ENCODE assay signal across 22 cellular contexts in genomic region chr5:125720745-125721144, GRCh38.
A peak's percentile ranks its signal among the peaks of the same experiment; 100 is the strongest.
DNase-seq lines count a peak whose midpoint lies in the region; ATAC-seq, FAIRE-seq and TF ChIP-seq lines count a peak whose summit lies in the region.
"Had no signal": no experiment of that assay in that cellular context is flagged by ENCODE, and none has a peak within 500 bp of the region (broad histone marks: within the 10 kb centered on the region; RNA-seq: fewer than 3 reads in every experiment).

No MANE protein-coding gene starts in this region.

- no peaks in the 10 kb centered on the region for H3K79me2 ChIP-seq in SK-N-SH (ENCODE audit: insufficient read depth)
- no peaks in the 10 kb centered on the region for H3K79me2 ChIP-seq in OCI-LY1 (ENCODE audit: insufficient read depth, low read length)
- H3K79me2 ChIP-seq in neural progenitor cell (ENCODE audit: low read depth), result no peaks in the 10 kb centered on the region

- H3K4me2 ChIP-seq in SK-N-SH, result no peak overlapping the region
- no peak overlapping the region for H3K4me2 ChIP-seq in OCI-LY1 (ENCODE audit: low read length)
- peak overlapping the region; percentile 63 for H3K4me2 ChIP-seq in neural progenitor cell
- H3K4me2 ChIP-seq: A549; BLaER1 treated with 17β-estradiol and CSF1 and Interleukin-3, amounts not matched to agents 10 nM and 100 nM had no signal

- no peaks in the 10 kb centered on the region for H3K9me3 ChIP-seq in SK-N-SH
- H3K9me3 ChIP-seq in OCI-LY1 (ENCODE audit: low read length), result no peaks in the 10 kb centered on the region; the same call in 1 of the 2 replicates
- H3K9me3 ChIP-seq in neural progenitor cell (ENCODE audit: low read depth), result no peaks in the 10 kb centered on the region
- H3K9me3 ChIP-seq: A549; BLaER1 treated with 17β-estradiol and CSF1 and Interleukin-3, amounts not matched to agents 10 nM and 100 nM; Caco-2 had no signal

- peak in 1 of 2 experiments; percentile 86; a peak in 2 of 4 replicates for TF ChIP-seq EP300 in SK-N-SH (IDR thresholded peaks at IDR 0.05; ENCODE audit: borderline replicate concordance in 1 of 2, low read depth in 1 of 2, low read length in 1 of 2)

- peaks cover 58% of the 10 kb centered on the region for H3K4me1 Mint-ChIP-seq in neural progenitor cell
- H3K4me1 Mint-ChIP-seq: B cell had no signal

- no peak overlapping the region for H3K4me3 Mint-ChIP-seq in neural progenitor cell
- H3K4me3 Mint-ChIP-seq: B cell; CD4-positive, alpha-beta T cell; CD8-positive, alpha-beta T cell had no signal

- POLR2A ChIA-PET in SK-N-SH (lab: Yijun Ruan, JAX), result no interaction called here

- 87% methylated on average over 2 of the region's 2 CpGs for WGBS in SK-N-SH (ENCODE audit: low lambda C conversion rate)

- peaks cover 1% of the 10 kb centered on the region for H3K36me3 Mint-ChIP-seq in neural progenitor cell
- H3K36me3 Mint-ChIP-seq: CD8-positive, alpha-beta T cell had no signal

- H3K27me3 Mint-ChIP-seq in neural progenitor cell (ENCODE audit: insufficient read depth, low read depth), result no peaks in the 10 kb centered on the region
- H3K27me3 Mint-ChIP-seq: CD4-positive, alpha-beta T cell had no signal

- TF ChIP-seq RAD21 in SK-N-SH (IDR thresholded peaks at IDR 0.05; ENCODE audit: low read length), result 0 out of 2 replicates have a peak, but pooled peaks have one; percentile 26

- TF ChIP-seq CTCF in SK-N-SH (IDR thresholded peaks at IDR 0.05) (no peak), OCI-LY1 (IDR thresholded peaks at IDR 0.05; ENCODE audit: low read length) (no peak), neural progenitor cell (IDR thresholded peaks at IDR 0.05) (no peak)

- H3K9ac ChIP-seq in SK-N-SH, result no peak overlapping the region
- H3K9ac ChIP-seq in OCI-LY1 (ENCODE audit: low read length), result no peak overlapping the region
- no peak overlapping the region for H3K9ac ChIP-seq in neural progenitor cell
- H3K9ac ChIP-seq: BLaER1 treated with 17β-estradiol and CSF1 and Interleukin-3, amounts not matched to agents 10 nM and 100 nM had no signal

- H4K20me1 ChIP-seq in SK-N-SH (ENCODE audit: insufficient read depth) (no peaks in the 10 kb centered on the region), OCI-LY1 (ENCODE audit: insufficient read depth, low read length) (no peaks in the 10 kb centered on the region), neural progenitor cell (ENCODE audit: low read depth) (no peaks in the 10 kb centered on the region)
- H4K20me1 ChIP-seq: BLaER1 treated with 17β-estradiol and CSF1 and Interleukin-3, amounts not matched to agents 10 nM and 100 nM had no signal

- DNase-seq in SK-N-SH, result no peak
- no peak for DNase-seq in neural progenitor cell (ENCODE audit: low spot score)
- no peak for DNase-seq in NCI-H524 treated with DMSO at 0.1 percent for 48 hours (lab: John Stamatoyannopoulos, UW)
- DNase-seq: AML-193; Caco-2; Calu3; CD4-positive, alpha-beta T cell; CD8-positive, alpha-beta T cell; DMS79 treated with DMSO at 0.1 percent for 48 hours; GF-D8 had no signal

- H3K27ac ChIP-seq in SK-N-SH (ENCODE audit: low read depth in 2 of 2, low read length in 1 of 2), result peak overlapping the region in 1 of 2 experiments; percentile 78; a peak in 2 of 4 replicates
- no peak overlapping the region for H3K27ac ChIP-seq in OCI-LY1 (ENCODE audit: low read depth, low read length, poor library complexity, severe bottlenecking)
- no peak overlapping the region for H3K27ac ChIP-seq in neural progenitor cell
- H3K27ac ChIP-seq: A549; BLaER1 treated with 17β-estradiol and CSF1 and Interleukin-3, amounts not matched to agents 10 nM and 100 nM; C4-2B had no signal

- H2AFZ ChIP-seq in SK-N-SH (ENCODE audit: low read depth), result no peak overlapping the region
- peak overlapping the region; percentile 86; the same call in 1 of the 2 replicates for H2AFZ ChIP-seq in OCI-LY1 (ENCODE audit: low read length)
- peak overlapping the region; percentile 20 for H2AFZ ChIP-seq in neural progenitor cell (replicated peaks)

- H3K27me3 ChIP-seq in SK-N-SH (ENCODE audit: insufficient read depth), result no peaks in the 10 kb centered on the region
- H3K27me3 ChIP-seq in OCI-LY1 (ENCODE audit: insufficient read depth, low read length), result no peaks in the 10 kb centered on the region
- no peaks in the 10 kb centered on the region for H3K27me3 ChIP-seq in neural progenitor cell
- H3K27me3 ChIP-seq: BLaER1 treated with 17β-estradiol and CSF1 and Interleukin-3, amounts not matched to agents 10 nM and 100 nM had no signal

- H3K27ac Mint-ChIP-seq in neural progenitor cell, result no peak overlapping the region
- H3K27ac Mint-ChIP-seq: B cell; CD4-positive, alpha-beta T cell; CD8-positive, alpha-beta T cell had no signal

- H3K9me3 Mint-ChIP-seq in neural progenitor cell, result peaks cover 4% of the 10 kb centered on the region

- H3K9me2 ChIP-seq in SK-N-SH, result no peaks in the 10 kb centered on the region
- H3K9me2 ChIP-seq in OCI-LY1 (ENCODE audit: low read depth, low read length), result no peaks in the 10 kb centered on the region; the same call in 1 of the 2 replicates

- CTCF ChIA-PET in SK-N-SH (lab: Yijun Ruan, JAX), result no interaction called here

- FAIRE-seq in islet of Langerhans (lab: Jason Lieb, UNC), result peak; percentile 5
- FAIRE-seq: A549, D721Med, G401.6, GM12891 had no signal

- peaks cover 0 to 13% of the 10 kb centered on the region in 2 experiments; a peak in 2 of 4 replicates for H3K4me1 ChIP-seq in SK-N-SH (ENCODE audit: control insufficient read depth in 1 of 2, insufficient read depth in 2 of 2, low read depth in 1 of 2, low read length in 1 of 2)
- H3K4me1 ChIP-seq in OCI-LY1 (ENCODE audit: insufficient read depth, low read length, severe bottlenecking), result no peaks in the 10 kb centered on the region
- peaks cover 55% of the 10 kb centered on the region for H3K4me1 ChIP-seq in neural progenitor cell
- H3K4me1 ChIP-seq: A549; BLaER1 treated with 17β-estradiol and CSF1 and Interleukin-3, amounts not matched to agents 10 nM and 100 nM had no signal

- ATAC-seq in SK-N-SH treated with all-trans-retinoic acid at 6 μM for 48 hours, result no peak
- no peak for ATAC-seq in GM19395 (IDR thresholded peaks at IDR 0.05; ENCODE audit: unreplicated experiment)
- ATAC-seq in GM18868 (IDR thresholded peaks at IDR 0.05; ENCODE audit: unreplicated experiment), result no peak
- ATAC-seq: A549; CD8-positive, alpha-beta T cell had no signal

- H3K4me3 ChIP-seq in SK-N-SH (ENCODE audit: low read depth in 2 of 2, low read length in 1 of 2) (no peak overlapping the region), OCI-LY1 (ENCODE audit: low read depth, low read length, poor library complexity, severe bottlenecking) (no peak overlapping the region), neural progenitor cell (no peak overlapping the region)
- H3K4me3 ChIP-seq: A549; BLaER1 treated with 17β-estradiol and CSF1 and Interleukin-3, amounts not matched to agents 10 nM and 100 nM had no signal

- no peaks in the 10 kb centered on the region for H3F3A ChIP-seq in SK-N-SH (replicated peaks; ENCODE audit: insufficient read depth)
- H3F3A ChIP-seq in OCI-LY1 (ENCODE audit: insufficient read depth, low read length), result no peaks in the 10 kb centered on the region
- H3F3A ChIP-seq in neural progenitor cell (ENCODE audit: low read depth), result peaks cover 20% of the 10 kb centered on the region

- H3K36me3 ChIP-seq in SK-N-SH (replicated peaks in 1 of 2; ENCODE audit: control insufficient read depth in 1 of 2, insufficient read depth in 2 of 2, low read length in 1 of 2) (no peaks in the 10 kb centered on the region), OCI-LY1 (ENCODE audit: insufficient read depth, low read length) (no peaks in the 10 kb centered on the region), neural progenitor cell (no peaks in the 10 kb centered on the region)
- H3K36me3 ChIP-seq: BLaER1 treated with 17β-estradiol and CSF1 and Interleukin-3, amounts not matched to agents 10 nM and 100 nM had no signal

TF ChIP-seq in SK-N-SH, 30 proteins besides CTCF, POLR2A, EP300 and RAD21:
- TF ChIP-seq RCOR1 (IDR thresholded peaks at IDR 0.05; ENCODE audit: low read length), result peak; percentile 66; the same call in 1 of the 2 replicates
- TF ChIP-seq, protein P1, sequence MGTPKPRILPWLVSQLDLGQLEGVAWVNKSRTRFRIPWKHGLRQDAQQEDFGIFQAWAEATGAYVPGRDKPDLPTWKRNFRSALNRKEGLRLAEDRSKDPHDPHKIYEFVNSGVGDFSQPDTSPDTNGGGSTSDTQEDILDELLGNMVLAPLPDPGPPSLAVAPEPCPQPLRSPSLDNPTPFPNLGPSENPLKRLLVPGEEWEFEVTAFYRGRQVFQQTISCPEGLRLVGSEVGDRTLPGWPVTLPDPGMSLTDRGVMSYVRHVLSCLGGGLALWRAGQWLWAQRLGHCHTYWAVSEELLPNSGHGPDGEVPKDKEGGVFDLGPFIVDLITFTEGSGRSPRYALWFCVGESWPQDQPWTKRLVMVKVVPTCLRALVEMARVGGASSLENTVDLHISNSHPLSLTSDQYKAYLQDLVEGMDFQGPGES (IDR thresholded peaks at IDR 0.05; ENCODE audit: low read depth, low read length), result no peak
- peak; percentile 48; the same call in 1 of the 2 replicates for TF ChIP-seq GATA2 (CRISPR knock-in tag; IDR thresholded peaks at IDR 0.05)
- TF ChIP-seq CHD2 (IDR thresholded peaks at IDR 0.05; ENCODE audit: low read length, partially characterized antibody), result no peak

TF ChIP-seq in SK-N-SH treated with all-trans-retinoic acid at 6 μM for 48 hours, 23 proteins besides CTCF, POLR2A, EP300 and RAD21 (continues in another document):
- no peak for TF ChIP-seq ZC3H10 (CRISPR knock-in tag; IDR thresholded peaks at IDR 0.05)
- TF ChIP-seq PATZ1 (CRISPR knock-in tag; IDR thresholded peaks at IDR 0.05; ENCODE audit: borderline replicate concordance), result no peak
- no peak for TF ChIP-seq ZNF565 (CRISPR knock-in tag; conservative IDR thresholded peaks at IDR 0.05; ENCODE audit: low read depth)
- no peak for TF ChIP-seq SNAI2 (CRISPR knock-in tag; IDR thresholded peaks at IDR 0.05)
- no peak for TF ChIP-seq RARB (CRISPR knock-in tag; IDR thresholded peaks at IDR 0.05)
